1 cellular context compared by ENCODE assay signal in genomic region chr18:76456823-76457222, GRCh38.
TF ChIP-seq lines count a peak whose summit lies in the region.

No MANE protein-coding gene starts in this region.

TF ChIP-seq in WTC11, 78 proteins besides CTCF, POLR2A, EP300 and RAD21 (continued from another document):
- no peak for TF ChIP-seq ZNF317 (CRISPR knock-in tag; IDR thresholded peaks at IDR 0.05; ENCODE audit: borderline replicate concordance, low read depth)
- TF ChIP-seq FOXK1 (CRISPR knock-in tag; IDR thresholded peaks at IDR 0.05): no peak
- no peak for TF ChIP-seq AFF4 (CRISPR knock-in tag; IDR thresholded peaks at IDR 0.05; ENCODE audit: borderline replicate concordance)
